ENCODE assay signal across 15 cellular contexts in the genomic region with DNA sequence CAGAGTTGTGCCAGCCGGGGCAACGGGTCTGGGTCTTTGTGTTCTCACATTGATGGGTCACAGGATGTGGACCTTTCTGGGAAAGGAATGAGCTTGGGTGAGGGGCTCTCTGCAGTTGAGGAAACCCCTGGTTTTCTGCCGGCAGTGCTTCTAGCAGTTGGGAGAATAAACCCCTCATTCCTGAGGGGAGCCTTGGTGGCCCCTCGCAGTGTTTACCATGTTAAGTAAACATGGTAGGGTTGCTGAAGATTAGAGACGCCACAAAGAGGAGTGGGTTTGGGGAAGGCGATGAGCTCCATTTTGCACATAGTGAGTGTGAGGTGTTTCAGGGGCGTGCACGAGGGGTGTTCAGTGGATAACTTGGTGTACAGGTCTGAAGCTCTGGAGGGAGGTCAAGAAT. TPM values are rescaled to one million over a fixed set of nuclear protein-coding genes. Genes with fewer than 3 reads are reported as not detected.
DNase-seq lines count a peak whose midpoint lies in the region; ATAC-seq and TF ChIP-seq lines count a peak whose summit lies in the region.
"Had no signal": no experiment of that assay in that cellular context is flagged by ENCODE, and none has a peak within 500 bp of the region (broad histone marks: within the 10 kb centered on the region; RNA-seq: fewer than 3 reads in every experiment).

No MANE protein-coding gene starts in this region.

- H3K4ac ChIP-seq in neuronal stem cell (ENCODE audit: low read length), result no peak overlapping the region

- H3K27me3 ChIP-seq in neuronal stem cell (ENCODE audit: control insufficient read depth in 3 of 3, insufficient read depth in 3 of 3, low read depth in 1 of 3, low read length in 3 of 3), result peaks cover 0 to 31% (median 0%) of the 10 kb centered on the region in 3 experiments
- H3K27me3 ChIP-seq in sigmoid colon, result no peaks in the 10 kb centered on the region
- H3K27me3 ChIP-seq: Peyer's patch had no signal

- H3K9me3 ChIP-seq in T-helper 17 cell (ENCODE audit: control insufficient read depth, low read length, poor library complexity, severe bottlenecking) (no peaks in the 10 kb centered on the region), neuronal stem cell (replicated peaks in 1 of 2; ENCODE audit: control insufficient read depth in 2 of 2, insufficient read depth in 1 of 2, low read depth in 1 of 2, low read length in 2 of 2) (no peaks in the 10 kb centered on the region), sigmoid colon (no peaks in the 10 kb centered on the region)
- H3K9me3 ChIP-seq: Peyer's patch had no signal

- peaks cover 4% of the 10 kb centered on the region for H3K9me3 Mint-ChIP-seq in glutamatergic neuron (ENCODE audit: unreplicated experiment)
- H3K9me3 Mint-ChIP-seq in activated CD8-positive, alpha-beta T cell treated with anti-CD3 and anti-CD28 coated beads, Interleukin-2, amount 10 ng/mL, durations not matched to agents 7 days and 5 days (ENCODE audit: insufficient read depth), result no peaks in the 10 kb centered on the region
- no peaks in the 10 kb centered on the region for H3K9me3 Mint-ChIP-seq in endothelial cell (ENCODE audit: unreplicated experiment)

- WGBS in neuronal stem cell (ENCODE audit: extremely low coverage in 2 of 2, insufficient read length in 2 of 2, insufficient replicate concordance in 1 of 2), 2 donors, result no CpG with 5 or more reads among the region's 8 CpGs
- 83 to 88% methylated on average over 8 of the region's 8 CpGs for WGBS in sigmoid colon, 2 donors

- no peak overlapping the region for H3K4me3 Mint-ChIP-seq in T-helper 17 cell
- no peak overlapping the region for H3K4me3 Mint-ChIP-seq in glutamatergic neuron (ENCODE audit: unreplicated experiment)
- no peak overlapping the region for H3K4me3 Mint-ChIP-seq in activated CD8-positive, alpha-beta T cell treated with anti-CD3 and anti-CD28 coated beads, Interleukin-2, amount 10 ng/mL, durations not matched to agents 7 days and 5 days
- no peak overlapping the region for H3K4me3 Mint-ChIP-seq in endothelial cell (ENCODE audit: unreplicated experiment)
- H3K4me3 Mint-ChIP-seq: B cell, CD14-positive monocyte had no signal

- no peak overlapping the region for H3K9ac ChIP-seq in neuronal stem cell (ENCODE audit: low read depth, low read length, poor library complexity)

- peaks cover 23% of the 10 kb centered on the region for H3K27me3 Mint-ChIP-seq in T-helper 17 cell
- peaks cover 12% of the 10 kb centered on the region for H3K27me3 Mint-ChIP-seq in glutamatergic neuron (ENCODE audit: unreplicated experiment)
- H3K27me3 Mint-ChIP-seq in activated CD8-positive, alpha-beta T cell treated with anti-CD3 and anti-CD28 coated beads, Interleukin-2, amount 10 ng/mL, durations not matched to agents 7 days and 5 days (ENCODE audit: low read depth), result peaks cover 17% of the 10 kb centered on the region
- no peaks in the 10 kb centered on the region for H3K27me3 Mint-ChIP-seq in endothelial cell (ENCODE audit: unreplicated experiment)

- H3K27ac Mint-ChIP-seq in T-helper 17 cell, result peak overlapping the region; percentile 11
- peak overlapping the region; percentile 77 for H3K27ac Mint-ChIP-seq in glutamatergic neuron (ENCODE audit: unreplicated experiment)
- no peak overlapping the region for H3K27ac Mint-ChIP-seq in activated CD8-positive, alpha-beta T cell treated with anti-CD3 and anti-CD28 coated beads, Interleukin-2, amount 10 ng/mL, durations not matched to agents 7 days and 5 days
- H3K27ac Mint-ChIP-seq in endothelial cell (ENCODE audit: unreplicated experiment), result no peak overlapping the region
- H3K27ac Mint-ChIP-seq: B cell, CD14-positive monocyte had no signal

- CTCF ChIA-PET in activated CD8-positive, alpha-beta T cell treated with anti-CD3 and anti-CD28 coated beads, Interleukin-2, amount 10 ng/mL, durations not matched to agents 7 days and 5 days (lab: Charles Lee), result interaction anchor here (0.9 to 2.2 kb wide), 2 partner anchors 9 to 10 kb away, joined by 3 to 7 read pairs; no protein-coding TSS in a partner anchor

- no peak overlapping the region for H2BK15ac ChIP-seq in neuronal stem cell (ENCODE audit: low read length)

- intact Hi-C loops in sigmoid colon (cut with DNase I), result loop anchor here (2.0 to 5.0 kb wide), 2 partner anchors 44 to 264 kb away; no protein-coding TSS in a partner anchor

- H3K4me1 Mint-ChIP-seq in T-helper 17 cell (peaks cover 6% of the 10 kb centered on the region), glutamatergic neuron (ENCODE audit: low read depth, unreplicated experiment) (peaks cover 18% of the 10 kb centered on the region), endothelial cell (ENCODE audit: unreplicated experiment) (no peaks in the 10 kb centered on the region)
- no peaks in the 10 kb centered on the region for H3K4me1 Mint-ChIP-seq in activated CD8-positive, alpha-beta T cell treated with anti-CD3 and anti-CD28 coated beads, Interleukin-2, amount 10 ng/mL, durations not matched to agents 7 days and 5 days (ENCODE audit: low read depth)
- H3K4me1 Mint-ChIP-seq: B cell, CD14-positive monocyte had no signal

- no peak overlapping the region for H2AFZ ChIP-seq in neuronal stem cell (ENCODE audit: low read length)

- no peak overlapping the region for H4K8ac ChIP-seq in neuronal stem cell (ENCODE audit: low read depth, low read length)

- POLR2A ChIA-PET in activated CD8-positive, alpha-beta T cell treated with anti-CD3 and anti-CD28 coated beads, Interleukin-2, amount 10 ng/mL, durations not matched to agents 7 days and 5 days (lab: Charles Lee), result no interaction called here

- H4K91ac ChIP-seq in neuronal stem cell (ENCODE audit: low read depth, low read length, poor library complexity), result no peak overlapping the region

- H3K79me1 ChIP-seq in neuronal stem cell (ENCODE audit: low read depth, low read length), result no peaks in the 10 kb centered on the region

- no peak for ATAC-seq in T-helper 17 cell
- no peak for ATAC-seq in activated CD8-positive, alpha-beta T cell treated with anti-CD3 and anti-CD28 coated beads, Interleukin-2, amount 10 ng/mL, durations not matched to agents 7 days and 5 days

- TF ChIP-seq CTCF in glutamatergic neuron (IDR thresholded peaks at IDR 0.05; ENCODE audit: partially characterized antibody, unreplicated experiment) (no peak), sigmoid colon (IDR thresholded peaks at IDR 0.05) (no peak), endothelial cell (IDR thresholded peaks at IDR 0.05; ENCODE audit: unreplicated experiment) (no peak)

- DNase-seq in T-helper 17 cell (no peak), glutamatergic neuron (no peak), neuronal stem cell (ENCODE audit: low spot score) (no peak), sigmoid colon (peak; percentile 56), endothelial cell (ENCODE audit: low spot score) (no peak), NCI-H2029 (lab: John Stamatoyannopoulos, UW) (no peak)
- no peak for DNase-seq in activated CD8-positive, alpha-beta T cell treated with anti-CD3 and anti-CD28 coated beads, Interleukin-2, amount 10 ng/mL, durations not matched to agents 7 days and 5 days
- no peak for DNase-seq in NK-92 treated with Interleukin-12 subunit alpha and Interleukin-12 subunit beta, amount 100 ng/mL, for 24 hours (lab: John Stamatoyannopoulos, UW)
- DNase-seq: GDM1, Karpas-422, NCI-H2081 treated with DMSO at 0.1 percent for 48 hours, NCI-H2171 treated with DMSO at 0.1 percent for 48 hours had no signal

- H3K4me1 ChIP-seq in neuronal stem cell (ENCODE audit: control insufficient read depth in 2 of 2, insufficient read depth in 1 of 2, low read depth in 1 of 2, low read length in 2 of 2) (peaks cover 6% of the 10 kb centered on the region in 2 donors), sigmoid colon (peaks cover 0 to 33% (median 29%) of the 10 kb centered on the region in 4 donors)

- no peak overlapping the region for H2BK12ac ChIP-seq in neuronal stem cell (ENCODE audit: low read length)

- H3K27ac ChIP-seq in neuronal stem cell (replicated peaks; ENCODE audit: low read length) (no peak overlapping the region), sigmoid colon (peak overlapping the region; percentile 74 to 83 (median 79))

- no peak overlapping the region for H3K23ac ChIP-seq in neuronal stem cell (ENCODE audit: low read depth, low read length, poor library complexity)

- H3K4me2 ChIP-seq in neuronal stem cell (ENCODE audit: insufficient read depth, low read length, poor library complexity, severe bottlenecking), result no peak overlapping the region

- H2BK120ac ChIP-seq in neuronal stem cell (ENCODE audit: low read depth, low read length), result no peak overlapping the region

- no peak overlapping the region for H3K14ac ChIP-seq in neuronal stem cell (ENCODE audit: low read length)

- H3K36me3 Mint-ChIP-seq in T-helper 17 cell (ENCODE audit: low read depth), result no peaks in the 10 kb centered on the region
- H3K36me3 Mint-ChIP-seq in glutamatergic neuron (ENCODE audit: unreplicated experiment), result no peaks in the 10 kb centered on the region
- H3K36me3 Mint-ChIP-seq in activated CD8-positive, alpha-beta T cell treated with anti-CD3 and anti-CD28 coated beads, Interleukin-2, amount 10 ng/mL, durations not matched to agents 7 days and 5 days (ENCODE audit: low read depth), result no peaks in the 10 kb centered on the region
- H3K36me3 Mint-ChIP-seq in endothelial cell (ENCODE audit: low read depth, unreplicated experiment), result no peaks in the 10 kb centered on the region
- H3K36me3 Mint-ChIP-seq: CD14-positive monocyte had no signal

- H2AK5ac ChIP-seq in neuronal stem cell (ENCODE audit: low read depth, low read length), result peak overlapping the region; percentile 25

- no peak for TF ChIP-seq POLR2A in sigmoid colon (IDR thresholded peaks at IDR 0.05)

- H3K4me3 ChIP-seq in neuronal stem cell (ENCODE audit: low read length in 2 of 2), result no peak overlapping the region
- no peak overlapping the region for H3K4me3 ChIP-seq in sigmoid colon
- H3K4me3 ChIP-seq: Peyer's patch had no signal

- no peak for TF ChIP-seq EP300 in sigmoid colon (IDR thresholded peaks at IDR 0.05)

- H3K18ac ChIP-seq in neuronal stem cell (ENCODE audit: low read length), result no peak overlapping the region

- H2BK5ac ChIP-seq in neuronal stem cell (ENCODE audit: low read length), result no peak overlapping the region

- H3K36me3 ChIP-seq in neuronal stem cell (replicated peaks in 1 of 2; ENCODE audit: control insufficient read depth in 2 of 2, insufficient read depth in 2 of 2, low read length in 2 of 2) (no peaks in the 10 kb centered on the region), sigmoid colon (no peaks in the 10 kb centered on the region)
- H3K36me3 ChIP-seq: Peyer's patch had no signal

RNA-seq across cellular contexts. Expression of a gene that starts 27.7 kb away (rescaled TPM):
- total RNA-seq in T-helper 17 cell (100 to 1,000 TPM; 114 TPM), glutamatergic neuron (ENCODE audit: unreplicated experiment) (113 TPM), sigmoid colon (10 to 100 TPM; 73.4 to 87.2 (median 83.4) TPM), endothelial cell (ENCODE audit: unreplicated experiment) (75.3 TPM)
- 43.5 TPM for polyA plus RNA-seq in neuronal stem cell (2013, experiment 1 of 2)
- 45.1 TPM for polyA plus RNA-seq in neuronal stem cell (2013, experiment 2 of 2)
- 10 to 100 TPM; 30.0 to 36.8 (median 33.1) TPM for polyA plus RNA-seq in sigmoid colon
- 100 to 1,000 TPM; 123 to 129 TPM for total RNA-seq in activated CD8-positive, alpha-beta T cell treated with anti-CD3 and anti-CD28 coated beads, Interleukin-2, amount 10 ng/mL, durations not matched to agents 7 days and 5 days

Comparison
In these comparisons a context has a peak if more than half of its experiments do, and no peak if none do; other contexts are left out.
1. H3K27ac Mint-ChIP-seq: peak in T-helper 17 cell (single experiment) and glutamatergic neuron (single experiment); none in activated CD8-positive, alpha-beta T cell treated with anti-CD3 and anti-CD28 coated beads, Interleukin-2, amount 10 ng/mL, durations not matched to agents 7 days and 5 days (single experiment) and endothelial cell (single experiment).